In genomic region chr15:49627407-49627877, GRCh38 we compare ENCODE assay signal across 14 cellular contexts. TPM values are rescaled to one million over a fixed set of nuclear protein-coding genes. Genes with fewer than 3 reads are reported as not detected.
A peak's percentile ranks its signal among the peaks of the same experiment; 100 is the strongest.
DNase-seq lines count a peak whose midpoint lies in the region; ATAC-seq, FAIRE-seq and TF ChIP-seq lines count a peak whose summit lies in the region.
"Had no signal": no experiment of that assay in that cellular context is flagged by ENCODE, and none has a peak within 500 bp of the region (broad histone marks: within the 10 kb centered on the region; RNA-seq: fewer than 3 reads in every experiment).

No MANE protein-coding gene starts in this region.

- peaks cover 18% of the 10 kb centered on the region for H3K4me1 Mint-ChIP-seq in activated naive CD4-positive, alpha-beta T cell treated with anti-CD3 and anti-CD28 coated beads, Interleukin-2, amount 10 ng/mL, durations not matched to agents 7 days and 5 days

- peaks cover 24% of the 10 kb centered on the region for H3K36me3 Mint-ChIP-seq in activated naive CD4-positive, alpha-beta T cell treated with anti-CD3 and anti-CD28 coated beads, Interleukin-2, amount 10 ng/mL, durations not matched to agents 7 days and 5 days

- intact Hi-C loops in HepG2 (cut with micrococcal nuclease; ENCODE audit: unreplicated experiment), result no loop called here
- intact Hi-C loops in right lobe of liver (cut with DNase I), result no loop called here
- intact Hi-C loops in transverse colon (cut with DNase I; ENCODE audit: low total_unique reads), result no loop called here

- no peak overlapping the region for H3K9ac ChIP-seq in HepG2 (ENCODE audit: insufficient read depth, low read depth, low read length)
- peak overlapping the region; percentile 17; the same call in 1 of the 2 replicates for H3K9ac ChIP-seq in SK-N-SH

- peaks cover 12% of the 10 kb centered on the region for H3K4me1 ChIP-seq in HepG2 (ENCODE audit: insufficient read depth, low read length)
- H3K4me1 ChIP-seq in right lobe of liver, result peaks cover 0 to under 1% (median under 1%) of the 10 kb centered on the region in 4 donors
- H3K4me1 ChIP-seq in SK-N-SH (ENCODE audit: control insufficient read depth in 1 of 2, insufficient read depth in 2 of 2, low read depth in 1 of 2, low read length in 1 of 2), result peaks cover 2 to 15% of the 10 kb centered on the region in 2 experiments; a peak in 3 of 4 replicates
- H3K4me1 ChIP-seq in transverse colon, result peaks cover 0 to 12% (median 4%) of the 10 kb centered on the region in 4 donors

- FAIRE-seq in HepG2 (lab: Jason Lieb, UNC), result no peak

- peaks cover 34% of the 10 kb centered on the region for H3F3A ChIP-seq in SK-N-SH (replicated peaks; ENCODE audit: insufficient read depth)

- WGBS in HepG2 (ENCODE audit: low lambda C conversion rate), result 71% methylated on average over 1 of the region's 1 CpG
- 74% methylated on average over 1 of the region's 1 CpG for WGBS in right lobe of liver (ENCODE audit: insufficient coverage, low coverage, low lambda C conversion rate, missing lambda C conversion rate)
- 9% methylated on average over 1 of the region's 1 CpG for WGBS in SK-N-SH (ENCODE audit: low lambda C conversion rate)
- 50 to 63% methylated on average over 1 of the region's 1 CpG for WGBS in transverse colon (ENCODE audit: low coverage in 1 of 2), 2 donors

- H3K27me3 ChIP-seq in HepG2 (ENCODE audit: control insufficient read depth in 1 of 2, insufficient read depth in 2 of 2, low read length in 2 of 2) (no peaks in the 10 kb centered on the region), right lobe of liver (no peaks in the 10 kb centered on the region), SK-N-SH (ENCODE audit: insufficient read depth) (no peaks in the 10 kb centered on the region), transverse colon (no peaks in the 10 kb centered on the region)

- no peaks in the 10 kb centered on the region for H4K20me1 ChIP-seq in HepG2 (ENCODE audit: insufficient read depth, low read length)
- H4K20me1 ChIP-seq in SK-N-SH (ENCODE audit: insufficient read depth), result no peaks in the 10 kb centered on the region

- TF ChIP-seq EP300 in HepG2 (IDR thresholded peaks at IDR 0.05; ENCODE audit: low read depth in 2 of 2, low read length in 2 of 2), result no peak
- TF ChIP-seq EP300 in HepG2 (CRISPR knock-in tag; IDR thresholded peaks at IDR 0.05; ENCODE audit: borderline replicate concordance), result no peak
- TF ChIP-seq EP300 in SK-N-SH (IDR thresholded peaks at IDR 0.05; ENCODE audit: borderline replicate concordance in 1 of 2, low read depth in 1 of 2, low read length in 1 of 2), result peak in 1 of 2 experiments; percentile 40; a peak in 1 of 4 replicates
- TF ChIP-seq EP300 in transverse colon (IDR thresholded peaks at IDR 0.05; ENCODE audit: low read depth), result no peak

- no peak overlapping the region for H3K4me2 ChIP-seq in HepG2 (ENCODE audit: low read depth, low read length)
- peak overlapping the region; percentile 59; the same call in 1 of the 2 replicates for H3K4me2 ChIP-seq in SK-N-SH

- no TSS peak for BruUV-seq in HepG2 (replicated peaks; lab: Mats Ljungman, UMichigan)

- H3K4me3 Mint-ChIP-seq in activated naive CD4-positive, alpha-beta T cell treated with anti-CD3 and anti-CD28 coated beads, Interleukin-2, amount 10 ng/mL, durations not matched to agents 7 days and 5 days, result no peak overlapping the region
- H3K4me3 Mint-ChIP-seq: H9 had no signal

- TF ChIP-seq CTCF in HepG2 (CRISPR knock-in tag; IDR thresholded peaks at IDR 0.05) (no peak), right lobe of liver (IDR thresholded peaks at IDR 0.05) (no peak), SK-N-SH (IDR thresholded peaks at IDR 0.05) (no peak), transverse colon (IDR thresholded peaks at IDR 0.05) (no peak)

- CTCF ChIA-PET in HepG2 (lab: Yijun Ruan, JAX; ENCODE audit: low intra/inter-chr PET ratio, low total read pairs) (no interaction called here), SK-N-SH (lab: Yijun Ruan, JAX) (no interaction called here)
- CTCF ChIA-PET in activated naive CD4-positive, alpha-beta T cell treated with anti-CD3 and anti-CD28 coated beads, Interleukin-2, amount 10 ng/mL, durations not matched to agents 7 days and 5 days (lab: Charles Lee), result no interaction called here

- H3K9me3 ChIP-seq in HepG2 (ENCODE audit: low read length) (peaks cover 12% of the 10 kb centered on the region), right lobe of liver (peaks cover 0 to 2% (median 0%) of the 10 kb centered on the region in 4 donors), SK-N-SH (peaks cover 17% of the 10 kb centered on the region), transverse colon (peaks cover 4 to 8% of the 10 kb centered on the region in 2 donors)

- H3K36me3 ChIP-seq in HepG2 (replicated peaks in 1 of 2; ENCODE audit: control insufficient read depth in 1 of 2, insufficient read depth in 2 of 2, low read length in 2 of 2), result peaks cover 2 to 15% of the 10 kb centered on the region in 2 experiments; a peak in 3 of 5 replicates
- peaks cover 0 to 19% (median 1%) of the 10 kb centered on the region in 4 donors for H3K36me3 ChIP-seq in right lobe of liver
- H3K36me3 ChIP-seq in SK-N-SH (replicated peaks in 1 of 2; ENCODE audit: control insufficient read depth in 1 of 2, insufficient read depth in 2 of 2, low read length in 1 of 2), result peaks cover 45 to 66% of the 10 kb centered on the region in 2 experiments
- peaks cover 0 to 28% (median 12%) of the 10 kb centered on the region in 4 donors for H3K36me3 ChIP-seq in transverse colon

- in situ Hi-C loops in HepG2 (cut with HindIII; ENCODE audit: extremely low pct_ligation_motif_present, low pct_unique_long_range_greater_than_20kb), result no loop called here
- in situ Hi-C loops in transverse colon (cut with MboI; ENCODE audit: low pct_ligation_motif_present in 1 of 4, low pct_unique_long_range_greater_than_20kb in 1 of 4, low sequenced_read_pairs in 3 of 4), result no loop called here

- no peak for TF ChIP-seq POLR2A in HepG2 (IDR thresholded peaks at IDR 0.05; ENCODE audit: insufficient read depth in 1 of 2, low read depth in 2 of 2, low read length in 2 of 2)
- TF ChIP-seq POLR2A in right lobe of liver (IDR thresholded peaks at IDR 0.05), result no peak
- TF ChIP-seq POLR2A in transverse colon (IDR thresholded peaks at IDR 0.05), result no peak

- H2AFZ ChIP-seq in HepG2 (ENCODE audit: low read length) (no peak overlapping the region), SK-N-SH (ENCODE audit: low read depth) (no peak overlapping the region)

- no peak overlapping the region for H3K27ac Mint-ChIP-seq in activated naive CD4-positive, alpha-beta T cell treated with anti-CD3 and anti-CD28 coated beads, Interleukin-2, amount 10 ng/mL, durations not matched to agents 7 days and 5 days
- H3K27ac Mint-ChIP-seq: H9 had no signal

- H3K27me3 Mint-ChIP-seq in activated naive CD4-positive, alpha-beta T cell treated with anti-CD3 and anti-CD28 coated beads, Interleukin-2, amount 10 ng/mL, durations not matched to agents 7 days and 5 days, result no peaks in the 10 kb centered on the region

- no peaks in the 10 kb centered on the region for H3K9me2 ChIP-seq in SK-N-SH

- H3K79me2 ChIP-seq in HepG2 (ENCODE audit: insufficient read depth, low read length), result peaks cover under 1% of the 10 kb centered on the region
- peaks cover 49% of the 10 kb centered on the region for H3K79me2 ChIP-seq in SK-N-SH (ENCODE audit: insufficient read depth)

- H3K27ac ChIP-seq in HepG2 (ENCODE audit: extremely low read length, insufficient read depth, low read length) (no peak overlapping the region), right lobe of liver (no peak overlapping the region), SK-N-SH (ENCODE audit: low read depth in 2 of 2, low read length in 1 of 2) (peak overlapping the region; percentile 44 to 84), transverse colon (no peak overlapping the region)

- peak; percentile 30 for DNase-seq in HepG2 (ENCODE audit: low spot score)
- no peak for DNase-seq in right lobe of liver
- DNase-seq in SK-N-SH, result no peak
- DNase-seq in fibroblast of peridontal ligament (ENCODE audit: extremely low read depth), result peak; percentile 92
- no peak for DNase-seq in NCI-H2196 treated with DMSO at 0.1 percent for 48 hours (lab: John Stamatoyannopoulos, UW; ENCODE audit: unreplicated experiment)
- no peak for DNase-seq in activated naive CD4-positive, alpha-beta T cell treated with anti-CD3 and anti-CD28 coated beads, Interleukin-2, amount 10 ng/mL, durations not matched to agents 7 days and 5 days
- no peak for DNase-seq in transverse colon
- DNase-seq in HK-2 (ENCODE audit: unreplicated experiment), result no peak
- DNase-seq: activated CD8-positive, alpha-beta memory T cell treated with anti-CD3 and anti-CD28 coated beads for 24 hours; effector CD8-positive, alpha-beta T cell; H9; NK-92 treated with Interleukin-12 subunit alpha and Interleukin-12 subunit beta, amount 100 ng/mL, for 24 hours; right cardiac atrium; T-helper 2 cell had no signal

- ATAC-seq in HepG2 (no peak), right lobe of liver (no peak)
- ATAC-seq: right cardiac atrium had no signal

- H3K4me3 ChIP-seq in HepG2 (replicated peaks in 1 of 3; ENCODE audit: insufficient read depth in 1 of 3, low read depth in 2 of 3, low read length in 3 of 3), result no peak overlapping the region
- no peak overlapping the region for H3K4me3 ChIP-seq in right lobe of liver
- H3K4me3 ChIP-seq in SK-N-SH (ENCODE audit: low read depth in 2 of 2, low read length in 1 of 2), result no peak overlapping the region
- no peak overlapping the region for H3K4me3 ChIP-seq in transverse colon

- TF ChIP-seq RAD21 in HepG2 (CRISPR knock-in tag; IDR thresholded peaks at IDR 0.05) (no peak), SK-N-SH (IDR thresholded peaks at IDR 0.05; ENCODE audit: low read length) (no peak)

- peaks cover 7% of the 10 kb centered on the region for H3K9me3 Mint-ChIP-seq in activated naive CD4-positive, alpha-beta T cell treated with anti-CD3 and anti-CD28 coated beads, Interleukin-2, amount 10 ng/mL, durations not matched to agents 7 days and 5 days

- POLR2A ChIA-PET in HepG2 (lab: Yijun Ruan, JAX), result no interaction called here
- POLR2A ChIA-PET in SK-N-SH (lab: Yijun Ruan, JAX), result no interaction called here

RNA-seq across cellular contexts. Expression of gene DTWD1, which starts 6.6 kb away (rescaled TPM):
- total RNA-seq in HepG2 (2016; rRNA removed; fragmentation: Illumina TruSeq; extraction: Trizol), result 18.3 and 24.5 TPM in 2 replicates
- total RNA-seq in HepG2 (2016; cell fraction: cytosol; rRNA removed; fragmentation: Illumina TruSeq; extraction: Trizol; ENCODE audit: low read depth), result 5.3 and 7.2 TPM in 2 replicates
- 17.2 and 21.0 TPM in 2 replicates for total RNA-seq in HepG2 (2016; cell fraction: insoluble cytoplasmic fraction; rRNA removed; fragmentation: Illumina TruSeq; extraction: Trizol)
- total RNA-seq in HepG2 (2016; cell fraction: membrane; rRNA removed; fragmentation: Illumina TruSeq; extraction: Trizol), result 11.5 and 16.6 TPM in 2 replicates
- 20.8 and 21.6 TPM in 2 replicates for total RNA-seq in HepG2 (2016; cell fraction: nucleus; rRNA removed; fragmentation: Illumina TruSeq; extraction: Trizol)
- polyA plus RNA-seq in HepG2 (2011; rRNA removed), result 10.8 and 12.7 TPM in 2 replicates
- polyA plus RNA-seq in HepG2 (2011; cell fraction: cytosol; rRNA removed), result 4.0 and 4.8 TPM in 2 replicates
- polyA plus RNA-seq in HepG2 (2011; cell fraction: nucleus; rRNA removed), result 4.9 and 5.5 TPM in 2 replicates
- polyA plus RNA-seq in HepG2 (2012), result 9.3 and 15.0 TPM in 2 replicates
- 6.5 and 8.6 TPM in 2 replicates for polyA plus RNA-seq in HepG2 (2016; cell fraction: cytosol; fragmentation: Illumina TruSeq; extraction: Trizol; ENCODE audit: low read depth)
- polyA plus RNA-seq in HepG2 (2016; cell fraction: insoluble cytoplasmic fraction; fragmentation: Illumina TruSeq; extraction: Trizol; ENCODE audit: low read depth), result 26.5 and 29.3 TPM in 2 replicates
- polyA plus RNA-seq in HepG2 (2016; cell fraction: membrane; fragmentation: Illumina TruSeq; extraction: Trizol; ENCODE audit: low read depth), result 11.4 and 12.4 TPM in 2 replicates
- 25.9 and 26.6 TPM in 2 replicates for polyA plus RNA-seq in HepG2 (2016; cell fraction: nucleus; fragmentation: Illumina TruSeq; extraction: Trizol; ENCODE audit: insufficient read depth, low read depth)
- polyA minus RNA-seq in HepG2 (2011; rRNA and poly(A)+ RNA removed; ENCODE audit: low replicate concordance), result 2.7 and 13.7 TPM in 2 replicates
- 4.5 and 5.2 TPM in 2 replicates for polyA minus RNA-seq in HepG2 (2011; cell fraction: cytosol; rRNA and poly(A)+ RNA removed)
- polyA minus RNA-seq in HepG2 (2011; cell fraction: nucleus; rRNA and poly(A)+ RNA removed), result 39.1 and 39.8 TPM in 2 replicates
- 10 to 100 TPM in 2 of 6 experiments, 1 to 10 TPM in 4; 7.5 to 11.7 (median 8.9) TPM for total RNA-seq in right lobe of liver
- 13.9 and 15.3 TPM in 2 replicates for polyA plus RNA-seq in SK-N-SH (2012; rRNA removed)
- 20.6 and 26.3 TPM in 2 replicates for polyA plus RNA-seq in SK-N-SH (2012; cell fraction: cytosol; rRNA removed)
- polyA plus RNA-seq in SK-N-SH (2012; cell fraction: nucleus; rRNA removed), result 6.1 and 15.8 TPM in 2 replicates
- 10 to 100 TPM in 3 of 4 donors, 1 to 10 TPM in 1; 3.0 to 22.1 (median 17.1) TPM for total RNA-seq in transverse colon

RNA-seq across cellular contexts. Expression of gene FAM227B, which starts 6.8 kb away (rescaled TPM):
- total RNA-seq in HepG2 (2016; rRNA removed; fragmentation: Illumina TruSeq; extraction: Trizol) (2.3 and 2.6 TPM in 2 replicates), right lobe of liver (1 to 10 TPM; 1.3 to 3.2 (median 2.0) TPM), transverse colon (1 to 10 TPM; 3.3 to 9.2 (median 6.6) TPM)
- 0.53 and 1.3 TPM in 2 replicates for total RNA-seq in HepG2 (2016; cell fraction: cytosol; rRNA removed; fragmentation: Illumina TruSeq; extraction: Trizol; ENCODE audit: low read depth)
- 2.0 and 3.1 TPM in 2 replicates for total RNA-seq in HepG2 (2016; cell fraction: insoluble cytoplasmic fraction; rRNA removed; fragmentation: Illumina TruSeq; extraction: Trizol)
- total RNA-seq in HepG2 (2016; cell fraction: membrane; rRNA removed; fragmentation: Illumina TruSeq; extraction: Trizol), result 1.0 and 1.2 TPM in 2 replicates
- 2.3 and 2.5 TPM in 2 replicates for total RNA-seq in HepG2 (2016; cell fraction: nucleus; rRNA removed; fragmentation: Illumina TruSeq; extraction: Trizol)
- polyA plus RNA-seq in HepG2 (2011; rRNA removed) (1.1 and 1.9 TPM in 2 replicates), SK-N-SH (2012; rRNA removed) (4.4 and 5.8 TPM in 2 replicates)
- polyA plus RNA-seq in HepG2 (2011; cell fraction: cytosol; rRNA removed), result 0.75 and 1.2 TPM in 2 replicates
- polyA plus RNA-seq in HepG2 (2011; cell fraction: nucleus; rRNA removed), result 0.99 and 1.2 TPM in 2 replicates
- polyA plus RNA-seq in HepG2 (2012), result 2.0 and 2.3 TPM in 2 replicates
- 0.62 and 0.71 TPM in 2 replicates for polyA plus RNA-seq in HepG2 (2016; cell fraction: cytosol; fragmentation: Illumina TruSeq; extraction: Trizol; ENCODE audit: low read depth)
- 2.3 and 2.6 TPM in 2 replicates for polyA plus RNA-seq in HepG2 (2016; cell fraction: insoluble cytoplasmic fraction; fragmentation: Illumina TruSeq; extraction: Trizol; ENCODE audit: low read depth)
- polyA plus RNA-seq in HepG2 (2016; cell fraction: membrane; fragmentation: Illumina TruSeq; extraction: Trizol; ENCODE audit: low read depth), result 0.59 and 1.5 TPM in 2 replicates
- 1.7 and 2.5 TPM in 2 replicates for polyA plus RNA-seq in HepG2 (2016; cell fraction: nucleus; fragmentation: Illumina TruSeq; extraction: Trizol; ENCODE audit: insufficient read depth, low read depth)
- polyA minus RNA-seq in HepG2 (2011; rRNA and poly(A)+ RNA removed; ENCODE audit: low replicate concordance), result 1.7 and 2.2 TPM in 2 replicates
- 0.89 and 1.4 TPM in 2 replicates for polyA minus RNA-seq in HepG2 (2011; cell fraction: cytosol; rRNA and poly(A)+ RNA removed)
- polyA minus RNA-seq in HepG2 (2011; cell fraction: nucleus; rRNA and poly(A)+ RNA removed), result 5.4 and 7.5 TPM in 2 replicates
- 6.7 and 8.2 TPM in 2 replicates for polyA plus RNA-seq in SK-N-SH (2012; cell fraction: cytosol; rRNA removed)
- polyA plus RNA-seq in SK-N-SH (2012; cell fraction: nucleus; rRNA removed), result 2.4 and 4.3 TPM in 2 replicates

Comparison
In these comparisons a context has a peak if more than half of its experiments do, and no peak if none do; other contexts are left out.
1. DNase-seq: peak in HepG2 (single experiment) and fibroblast of peridontal ligament (single experiment); none in right lobe of liver (0 of 3), SK-N-SH (single experiment), NCI-H2196 treated with DMSO at 0.1 percent for 48 hours (single experiment), activated naive CD4-positive, alpha-beta T cell treated with anti-CD3 and anti-CD28 coated beads, Interleukin-2, amount 10 ng/mL, durations not matched to agents 7 days and 5 days (single experiment), transverse colon (single experiment) and HK-2 (single experiment).
2. H3K27ac ChIP-seq: peak in SK-N-SH (2 of 2); none in HepG2 (single experiment), right lobe of liver (0 of 3) and transverse colon (0 of 4).
3. Of the 25 proteins assayed by ChIP-seq in both HepG2 and SK-N-SH: peak only in HepG2: none; only in SK-N-SH: FOSL2, JUND, MAX, NFIC, PBX3, POLR2AphosphoS5 and 1 more; in both: none; in neither: 17; mixed calls (peak in some experiments, not most) for 1.